Comparison of ENCODE assay signal across 8 cellular contexts in genomic region chrX:48802813-48803261, GRCh38. TPM values are rescaled to one million over a fixed set of nuclear protein-coding genes. Genes with fewer than 3 reads are reported as not detected.
DNase-seq lines count a peak whose midpoint lies in the region; ATAC-seq and TF ChIP-seq lines count a peak whose summit lies in the region.

No MANE protein-coding gene starts in this region.

- no peak for DNase-seq in NB4 (ENCODE audit: low read depth)
- no peak for DNase-seq in dorsolateral prefrontal cortex
- DNase-seq in nephron progenitor cell: no peak
- DNase-seq in HPDE6-E6E7 (ENCODE audit: extremely low spot score): no peak

- intact Hi-C loops in dorsolateral prefrontal cortex (cut with DNase I): loop anchor here (2.0 to 10.0 kb wide), 6 partner anchors 66 to 242 kb away; partner anchors contain the start of genes PQBP1 (in 1 of the 2), SUV39H1 (in 1 of the 2), TFE3 (in 1 of the 2) and TIMM17B (in 1 of the 2)

- H3K27me3 Mint-ChIP-seq in nephron progenitor cell (ENCODE audit: low read depth, poor library complexity): no peaks in the 10 kb centered on the region

- ATAC-seq in HG03196 (IDR thresholded peaks at IDR 0.05; ENCODE audit: unreplicated experiment) (no peak), HG02884 (IDR thresholded peaks at IDR 0.05; ENCODE audit: unreplicated experiment) (no peak), HG03175 (IDR thresholded peaks at IDR 0.05; ENCODE audit: unreplicated experiment) (no peak)

- peaks cover 41% of the 10 kb centered on the region for H3K27me3 ChIP-seq in BLaER1
- peaks cover 0 to 36% (median 0%) of the 10 kb centered on the region in 45 donors for H3K27me3 ChIP-seq in dorsolateral prefrontal cortex

- peaks cover 7% of the 10 kb centered on the region; the same call in 1 of the 2 replicates for H3K9me3 ChIP-seq in BLaER1

- TF ChIP-seq POLR2A in NB4 (IDR thresholded peaks at IDR 0.05; ENCODE audit: extremely low read depth, insufficient read length): no peak

- TF ChIP-seq CTCF in NB4 (IDR thresholded peaks at IDR 0.05; ENCODE audit: low read depth, low read length): no peak
- TF ChIP-seq CTCF in dorsolateral prefrontal cortex (IDR thresholded peaks at IDR 0.05 in 54 of 56, conservative IDR thresholded peaks at IDR 0.05 in 2 of 56; ENCODE audit: low read depth in 1 of 56, partially characterized antibody in 56 of 56): no peak
- no peak for TF ChIP-seq CTCF in nephron progenitor cell (IDR thresholded peaks at IDR 0.05)

- H4K20me1 ChIP-seq in BLaER1: 0 out of 2 replicates have a peak, but pooled peaks cover 10% of the 10 kb centered on the region

- peak overlapping the region; percentile 86; the same call in 1 of the 2 replicates for H3K27ac ChIP-seq in BLaER1
- H3K27ac ChIP-seq in dorsolateral prefrontal cortex: peak overlapping the region in 33 of 59 donors; percentile 32 to 94 (median 80)

- H3K9me3 Mint-ChIP-seq in nephron progenitor cell: peaks cover 51% of the 10 kb centered on the region

- peaks cover 15% of the 10 kb centered on the region for H3K4me1 ChIP-seq in BLaER1

- H3K36me3 Mint-ChIP-seq in nephron progenitor cell (ENCODE audit: low read depth): peaks cover 29% of the 10 kb centered on the region

- peak overlapping the region; percentile 82 for H3K9ac ChIP-seq in BLaER1

- peaks cover 24% of the 10 kb centered on the region for H3K4me1 Mint-ChIP-seq in nephron progenitor cell

- peak overlapping the region; percentile 100 for H3K27ac Mint-ChIP-seq in nephron progenitor cell

- H3K36me3 ChIP-seq in BLaER1: peaks cover 20% of the 10 kb centered on the region

- peak overlapping the region; percentile 74 for H3K4me2 ChIP-seq in BLaER1

- H3K4me3 Mint-ChIP-seq in nephron progenitor cell: peak overlapping the region; percentile 96

- H3K4me3 ChIP-seq in BLaER1 (peak overlapping the region; percentile 71), NB4 (ENCODE audit: low read depth, low read length) (peak overlapping the region; percentile 72), dorsolateral prefrontal cortex (peak overlapping the region in 58 of 59 donors; percentile 25 to 80 (median 68))

RNA-seq across cellular contexts. Expression of gene HDAC6, which starts 1.0 kb away (rescaled TPM):
- total RNA-seq in dorsolateral prefrontal cortex: 100 to 1,000 TPM in 102 of 120 experiments, 10 to 100 TPM in 18; 80.0 to 189 (median 120) TPM

RNA-seq across cellular contexts. Expression of gene GATA1, which starts 16.4 kb away (rescaled TPM):
- total RNA-seq in dorsolateral prefrontal cortex: under 1 TPM in 2 of 120 experiments, not detected in 118; 0.37 to 0.46 TPM

RNA-seq across cellular contexts. Expression of gene ERAS, which starts 23.5 kb away (rescaled TPM):
- 1 to 10 TPM in 19 of 120 experiments, under 1 TPM in 56, not detected in 45; 0.38 to 2.0 (median 0.74) TPM for total RNA-seq in dorsolateral prefrontal cortex

RNA-seq across cellular contexts. Expression of gene PCSK1N, which starts 32.6 kb away (rescaled TPM):
- total RNA-seq in dorsolateral prefrontal cortex: 100 to 1,000 TPM in 119 of 120 experiments, 10 to 100 TPM in 1; 83.9 to 487 (median 302) TPM

RNA-seq across cellular contexts. Expression of gene GLOD5, which starts 41.3 kb away (rescaled TPM):
- not detected for total RNA-seq in dorsolateral prefrontal cortex
